In the genomic region with DNA sequence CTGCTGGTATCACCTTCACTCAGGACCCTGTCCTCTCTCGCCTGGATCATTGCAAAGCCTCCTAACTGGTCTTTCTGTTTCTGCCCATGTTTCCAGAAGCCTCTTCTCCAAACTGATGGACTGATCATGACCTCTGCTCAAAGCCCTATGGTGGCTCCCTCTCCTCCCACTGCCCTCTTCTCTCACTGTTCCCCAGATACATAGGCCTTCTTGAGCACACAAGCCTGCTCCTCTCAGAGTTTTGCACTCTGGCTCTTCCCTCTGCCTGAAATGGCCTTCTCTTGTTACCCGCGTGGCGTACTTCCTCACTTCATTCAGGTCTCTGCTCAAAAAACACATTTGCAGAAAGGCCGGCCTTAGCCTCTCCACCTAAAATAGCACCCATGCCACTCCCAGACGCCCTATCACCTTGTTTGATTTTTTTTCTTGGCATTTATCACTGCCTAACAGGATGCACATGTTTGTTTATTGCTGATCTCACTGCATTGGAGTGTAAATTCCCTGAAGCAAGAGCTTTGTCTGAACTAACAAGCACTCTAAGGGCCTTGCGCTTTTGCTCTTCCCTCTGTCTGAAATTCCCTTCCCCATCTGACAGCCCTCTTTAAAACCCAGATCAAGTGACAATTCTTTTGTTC, we compare ENCODE assay signal across 8 cellular contexts. TPM values are rescaled to one million over a fixed set of nuclear protein-coding genes. Genes with fewer than 3 reads are reported as not detected.
A peak's percentile ranks its signal among the peaks of the same experiment; 100 is the strongest.
DNase-seq lines count a peak whose midpoint lies in the region; ATAC-seq and TF ChIP-seq lines count a peak whose summit lies in the region.

No MANE protein-coding gene starts in this region.

- no peak for ATAC-seq in activated T-cell treated with anti-CD3 and anti-CD28 coated beads, Interleukin-2, amount 50 U/mL, for 72 hours (replicated peaks in 1 of 2)
- ATAC-seq in stimulated activated naive B cell treated with anti-CD40 and anti-IgM and Interleukin-4, amounts not matched to agents 10 μg/mL and 1 μg/mL and 100 μg/mL, for 72 hours (replicated peaks), result no peak
- no peak for ATAC-seq in HG03175 (IDR thresholded peaks at IDR 0.05; ENCODE audit: unreplicated experiment)

- H3K4me1 Mint-ChIP-seq in activated T-cell treated with anti-CD3 and anti-CD28 coated beads, Interleukin-2, amount 50 U/mL, for 72 hours (ENCODE audit: low read depth), result peaks cover 35% of the 10 kb centered on the region
- peaks cover 16 to 36% of the 10 kb centered on the region in 2 donors for H3K4me1 Mint-ChIP-seq in stimulated activated naive B cell treated with anti-CD40 and anti-IgM and Interleukin-4, amounts not matched to agents 10 μg/mL and 1 μg/mL and 100 μg/mL, for 72 hours

- no peak for DNase-seq in activated T-cell treated with anti-CD3 and anti-CD28 coated beads, Interleukin-2, amount 50 U/mL, for 72 hours
- DNase-seq in activated T-cell treated with anti-CD3 and anti-CD28 coated beads, Interleukin-2, amount 50 U/mL, for 48 hours, result no peak
- DNase-seq in SW480 (ENCODE audit: low spot score) (peak; percentile 7), fibroblast of mammary gland (ENCODE audit: low read depth) (peak; percentile 43), germinal center (ENCODE audit: low spot score) (no peak), hepatic stellate cell (ENCODE audit: low spot score) (no peak)
- DNase-seq in stimulated activated naive B cell treated with anti-CD40 and anti-IgM and Interleukin-4, amounts not matched to agents 10 μg/mL and 1 μg/mL and 100 μg/mL, for 72 hours, result no peak

- H3K9me3 Mint-ChIP-seq in activated T-cell treated with anti-CD3 and anti-CD28 coated beads, Interleukin-2, amount 50 U/mL, for 72 hours, result no peaks in the 10 kb centered on the region
- H3K9me3 Mint-ChIP-seq in stimulated activated naive B cell treated with anti-CD40 and anti-IgM and Interleukin-4, amounts not matched to agents 10 μg/mL and 1 μg/mL and 100 μg/mL, for 72 hours, result no peaks in the 10 kb centered on the region

- H3K4me3 Mint-ChIP-seq in activated T-cell treated with anti-CD3 and anti-CD28 coated beads, Interleukin-2, amount 50 U/mL, for 72 hours, result peak overlapping the region; percentile 88 to 91
- peak overlapping the region; percentile 42 to 45 for H3K4me3 Mint-ChIP-seq in stimulated activated naive B cell treated with anti-CD40 and anti-IgM and Interleukin-4, amounts not matched to agents 10 μg/mL and 1 μg/mL and 100 μg/mL, for 72 hours

- no peaks in the 10 kb centered on the region for H3K27me3 Mint-ChIP-seq in activated T-cell treated with anti-CD3 and anti-CD28 coated beads, Interleukin-2, amount 50 U/mL, for 72 hours (ENCODE audit: low read depth)
- peaks cover 4 to 6% of the 10 kb centered on the region in 2 donors for H3K27me3 Mint-ChIP-seq in stimulated activated naive B cell treated with anti-CD40 and anti-IgM and Interleukin-4, amounts not matched to agents 10 μg/mL and 1 μg/mL and 100 μg/mL, for 72 hours

- H3K4me3 ChIP-seq in fibroblast of mammary gland (ENCODE audit: control insufficient read depth, low read depth, low read length), result no peak overlapping the region

- peaks cover 0 to 3% of the 10 kb centered on the region in 2 donors for H3K36me3 Mint-ChIP-seq in activated T-cell treated with anti-CD3 and anti-CD28 coated beads, Interleukin-2, amount 50 U/mL, for 72 hours (ENCODE audit: insufficient read depth in 2 of 2)
- peaks cover 0 to 8% of the 10 kb centered on the region in 2 donors for H3K36me3 Mint-ChIP-seq in stimulated activated naive B cell treated with anti-CD40 and anti-IgM and Interleukin-4, amounts not matched to agents 10 μg/mL and 1 μg/mL and 100 μg/mL, for 72 hours

- H3K27ac Mint-ChIP-seq in activated T-cell treated with anti-CD3 and anti-CD28 coated beads, Interleukin-2, amount 50 U/mL, for 72 hours, result no peak overlapping the region
- H3K27ac Mint-ChIP-seq in stimulated activated naive B cell treated with anti-CD40 and anti-IgM and Interleukin-4, amounts not matched to agents 10 μg/mL and 1 μg/mL and 100 μg/mL, for 72 hours, result no peak overlapping the region

- no peak for TF ChIP-seq CTCF in fibroblast of mammary gland (conservative IDR thresholded peaks at IDR 0.05; ENCODE audit: control insufficient read depth, insufficient read depth, low read depth, low read length)

RNA-seq across cellular contexts. Expression of gene ETFA, which starts 1.4 kb away (rescaled TPM):
- 100 to 1,000 TPM; 143 to 158 TPM for total RNA-seq in activated T-cell treated with anti-CD3 and anti-CD28 coated beads, Interleukin-2, amount 50 U/mL, for 72 hours

RNA-seq across cellular contexts. Expression of gene ISL2, which starts 23.9 kb away (rescaled TPM):
- total RNA-seq in activated T-cell treated with anti-CD3 and anti-CD28 coated beads, Interleukin-2, amount 50 U/mL, for 72 hours, result under 1 TPM; 0.77 to 0.83 TPM

Comparison
In these comparisons a context has a peak if more than half of its experiments do, and no peak if none do; other contexts are left out.
1. DNase-seq: peak in SW480 (single experiment) and fibroblast of mammary gland (single experiment); none in activated T-cell treated with anti-CD3 and anti-CD28 coated beads, Interleukin-2, amount 50 U/mL, for 72 hours (0 of 2), activated T-cell treated with anti-CD3 and anti-CD28 coated beads, Interleukin-2, amount 50 U/mL, for 48 hours (0 of 2), stimulated activated naive B cell treated with anti-CD40 and anti-IgM and Interleukin-4, amounts not matched to agents 10 μg/mL and 1 μg/mL and 100 μg/mL, for 72 hours (single experiment), germinal center (single experiment) and hepatic stellate cell (single experiment).